In the genomic region with DNA sequence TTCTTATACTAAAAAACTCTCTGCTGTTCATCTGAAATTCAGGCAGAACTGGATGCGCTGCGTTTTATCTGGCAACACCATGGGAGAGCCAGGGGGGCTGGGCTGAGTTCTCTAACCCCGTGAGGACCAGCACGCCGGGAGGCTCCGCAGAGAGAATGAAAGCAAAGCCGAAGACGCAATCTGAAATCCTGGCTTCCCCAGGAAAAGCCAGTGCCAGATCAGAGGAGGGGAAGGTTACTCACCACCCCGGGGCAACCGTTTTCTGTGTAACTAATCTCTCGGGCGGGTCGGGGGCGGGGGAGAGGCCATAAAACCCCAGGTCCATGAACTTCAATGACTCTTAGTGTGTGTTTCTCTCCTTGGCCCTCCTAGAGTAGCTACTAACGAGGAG, we compare ENCODE assay signal across 11 cellular contexts.
DNase-seq lines count a peak whose midpoint lies in the region; ATAC-seq, FAIRE-seq and TF ChIP-seq lines count a peak whose summit lies in the region.
"Had no signal": no experiment of that assay in that cellular context is flagged by ENCODE, and none has a peak within 500 bp of the region (broad histone marks: within the 10 kb centered on the region; RNA-seq: fewer than 3 reads in every experiment).

No MANE protein-coding gene starts in this region.

- no peaks in the 10 kb centered on the region for H3K4me1 ChIP-seq in HEK293 (ENCODE audit: control insufficient read depth, insufficient read depth, low read length)
- no peaks in the 10 kb centered on the region for H3K4me1 ChIP-seq in keratinocyte (ENCODE audit: control insufficient read depth, extremely low read depth, insufficient read depth, low read length)
- H3K4me1 ChIP-seq in stomach = peaks cover 0 to 13% (median 5%) of the 10 kb centered on the region in 4 donors
- peaks cover 0 to 10% (median 0%) of the 10 kb centered on the region in 12 donors for H3K4me1 ChIP-seq in heart left ventricle

- no peak for TF ChIP-seq POLR2A in stomach (IDR thresholded peaks at IDR 0.05)
- TF ChIP-seq POLR2A in heart left ventricle (IDR thresholded peaks at IDR 0.05) = no peak

- H3K36me3 ChIP-seq in HEK293 (ENCODE audit: control insufficient read depth in 2 of 2, insufficient read depth in 1 of 2, low read length in 2 of 2) (no peaks in the 10 kb centered on the region), keratinocyte (ENCODE audit: control insufficient read depth in 2 of 2, extremely low read depth in 1 of 2, insufficient read depth in 2 of 2, low read length in 2 of 2) (no peaks in the 10 kb centered on the region), stomach (no peaks in the 10 kb centered on the region), heart left ventricle (no peaks in the 10 kb centered on the region)

- no peaks in the 10 kb centered on the region for H3K9me1 ChIP-seq in keratinocyte (ENCODE audit: control insufficient read depth, extremely low read depth, insufficient read depth, low read length)

- TF ChIP-seq EP300 in stomach (IDR thresholded peaks at IDR 0.05) = no peak

- H3K4me2 ChIP-seq in keratinocyte (ENCODE audit: control insufficient read depth, extremely low read depth, insufficient read depth, low read depth, low read length) = peak overlapping the region; percentile 56

- H3K9ac ChIP-seq in keratinocyte (ENCODE audit: control insufficient read depth, extremely low read depth, insufficient read depth, low read length) = no peak overlapping the region

- H3K4me1 Mint-ChIP-seq in stimulated activated effector memory CD8-positive, alpha-beta T cell treated with anti-CD3 and anti-CD28 coated beads, Interleukin-12 subunit alpha, Interleukin-12 subunit beta, amount 100 ng/mL, for 72 hours = no peaks in the 10 kb centered on the region

- peak; percentile 32 for DNase-seq in astrocyte of the hippocampus (ENCODE audit: low read depth, low spot score)
- no peak for DNase-seq in keratinocyte (ENCODE audit: low read depth, low spot score)
- DNase-seq in stomach = no peak
- DNase-seq in stimulated activated effector memory CD8-positive, alpha-beta T cell treated with anti-CD3 and anti-CD28 coated beads, Interleukin-12 subunit alpha, Interleukin-12 subunit beta, amount 100 ng/mL, for 72 hours (ENCODE audit: low spot score in 2 of 2) = no peak
- DNase-seq in NCI-H748 (lab: John Stamatoyannopoulos, UW; ENCODE audit: unreplicated experiment) = no peak
- no peak for DNase-seq in heart left ventricle
- DNase-seq: DND-41, NCI-H1436, SHP77 treated with DMSO at 0.1 percent for 48 hours had no signal

- H2AFZ ChIP-seq in keratinocyte (ENCODE audit: control insufficient read depth, low read length) = no peak overlapping the region

- FAIRE-seq in keratinocyte (lab: Jason Lieb, UNC) = no peak

- no peaks in the 10 kb centered on the region for H3K36me3 Mint-ChIP-seq in stimulated activated effector memory CD8-positive, alpha-beta T cell treated with anti-CD3 and anti-CD28 coated beads, Interleukin-12 subunit alpha, Interleukin-12 subunit beta, amount 100 ng/mL, for 72 hours

- H3K9me3 Mint-ChIP-seq in stimulated activated effector memory CD8-positive, alpha-beta T cell treated with anti-CD3 and anti-CD28 coated beads, Interleukin-12 subunit alpha, Interleukin-12 subunit beta, amount 100 ng/mL, for 72 hours = no peaks in the 10 kb centered on the region

- no peak for TF ChIP-seq CTCF in HEK293 (tag by site-specific recombination; IDR thresholded peaks at IDR 0.05)
- TF ChIP-seq CTCF in keratinocyte (optimal IDR thresholded peaks at IDR 0.05 in 1 of 3, IDR thresholded peaks at IDR 0.05 in 1 of 3, conservative IDR thresholded peaks at IDR 0.05 in 1 of 3; ENCODE audit: extremely low read depth in 1 of 3, insufficient read depth in 2 of 3, low read length in 3 of 3) = no peak
- no peak for TF ChIP-seq CTCF in stomach (IDR thresholded peaks at IDR 0.05)
- no peak for TF ChIP-seq CTCF in heart left ventricle (IDR thresholded peaks at IDR 0.05)

- no peaks in the 10 kb centered on the region for H4K20me1 ChIP-seq in keratinocyte (ENCODE audit: control insufficient read depth, extremely low read depth, insufficient read depth, low read length)

- H3K9me3 ChIP-seq in HEK293 (ENCODE audit: control insufficient read depth, insufficient read depth, low read depth, low read length) (no peaks in the 10 kb centered on the region), keratinocyte (ENCODE audit: control insufficient read depth, low read depth, low read length) (no peaks in the 10 kb centered on the region), stomach (no peaks in the 10 kb centered on the region), heart left ventricle (no peaks in the 10 kb centered on the region)

- POLR2A ChIA-PET in HEK293 (lab: Yijun Ruan, JAX) = no interaction called here

- WGBS in stomach, 5 donors = 3 to 4% (median 3%) methylated on average over 15 of the region's 15 CpGs
- WGBS in heart left ventricle, 4 donors = 1 to 3% (median 2%) methylated on average over 13 to 15 of the region's 15 CpGs

- intact Hi-C loops in stomach (cut with DNase I; ENCODE audit: low total_unique reads) (no loop called here), heart left ventricle (cut with DNase I) (no loop called here)

- H3K27me3 ChIP-seq in keratinocyte (ENCODE audit: control insufficient read depth, extremely low read depth, insufficient read depth, low read length) = peaks cover 3% of the 10 kb centered on the region
- H3K27me3 ChIP-seq in stomach = peaks cover 0 to 13% (median 0%) of the 10 kb centered on the region in 3 donors
- H3K27me3 ChIP-seq in heart left ventricle = peaks cover 0 to 22% (median 6%) of the 10 kb centered on the region in 9 donors

- dilution Hi-C loops in keratinocyte (cut with MboI; ENCODE audit: extremely low pct_ligation_motif_present, low sequenced_read_pairs) = no loop called here

- H3K79me2 ChIP-seq in keratinocyte (ENCODE audit: control insufficient read depth, insufficient read depth, low read length) = no peaks in the 10 kb centered on the region

- ATAC-seq in stimulated activated effector memory CD8-positive, alpha-beta T cell treated with anti-CD3 and anti-CD28 coated beads, Interleukin-12 subunit alpha, Interleukin-12 subunit beta, amount 100 ng/mL, for 72 hours = no peak
- ATAC-seq in heart left ventricle (no peak), GM21526 (IDR thresholded peaks at IDR 0.05; ENCODE audit: low FRiP score, unreplicated experiment) (no peak)

- no peak overlapping the region for H3K4me3 Mint-ChIP-seq in stimulated activated effector memory CD8-positive, alpha-beta T cell treated with anti-CD3 and anti-CD28 coated beads, Interleukin-12 subunit alpha, Interleukin-12 subunit beta, amount 100 ng/mL, for 72 hours

- CTCF ChIA-PET in HEK293 (lab: Yijun Ruan, JAX) = no interaction called here

- H3K27ac Mint-ChIP-seq in stimulated activated effector memory CD8-positive, alpha-beta T cell treated with anti-CD3 and anti-CD28 coated beads, Interleukin-12 subunit alpha, Interleukin-12 subunit beta, amount 100 ng/mL, for 72 hours = no peak overlapping the region

- H3K27ac ChIP-seq in HEK293 (ENCODE audit: extremely low read depth, low read depth, low read length) = no peak overlapping the region
- H3K27ac ChIP-seq in keratinocyte (ENCODE audit: control insufficient read depth, insufficient read depth, low read length) = no peak overlapping the region
- no peak overlapping the region for H3K27ac ChIP-seq in stomach
- no peak overlapping the region for H3K27ac ChIP-seq in heart left ventricle

- H3K4me3 ChIP-seq in HEK293 (ENCODE audit: low read depth, low read length) (no peak overlapping the region), keratinocyte (ENCODE audit: control insufficient read depth in 2 of 3, extremely low read depth in 1 of 3, insufficient read depth in 2 of 3, low read depth in 1 of 3, low read length in 3 of 3) (no peak overlapping the region), stomach (peak overlapping the region in 3 of 4 donors; percentile 5 to 24 (median 18)), heart left ventricle (peak overlapping the region in 3 of 12 donors; percentile 8 to 12 (median 10))

TF ChIP-seq in HEK293, 187 proteins besides CTCF, POLR2A, EP300 and RAD21:
- TF ChIP-seq ZNF221 (tag by site-specific recombination; IDR thresholded peaks at IDR 0.05; ENCODE audit: borderline replicate concordance) = no peak
- TF ChIP-seq ZNF132 (tag by site-specific recombination; IDR thresholded peaks at IDR 0.05; ENCODE audit: borderline replicate concordance) = no peak
- 0 out of 2 replicates have a peak, but pooled peaks have one; percentile 34 for TF ChIP-seq ZNF335 (tag by site-specific recombination; conservative IDR thresholded peaks at IDR 0.05)
- peak; percentile 31; the same call in 1 of the 2 replicates for TF ChIP-seq EGR2 (tag by site-specific recombination; IDR thresholded peaks at IDR 0.05; ENCODE audit: low read depth)
- peak; percentile 46 for TF ChIP-seq GLIS1 (tag by site-specific recombination; IDR thresholded peaks at IDR 0.05)

Comparison
In these comparisons a context has a peak if more than half of its experiments do, and no peak if none do; other contexts are left out.
1. H3K4me3 ChIP-seq: peak in stomach (3 of 4); none in HEK293 (single experiment) and keratinocyte (0 of 3).